In the genomic region with DNA sequence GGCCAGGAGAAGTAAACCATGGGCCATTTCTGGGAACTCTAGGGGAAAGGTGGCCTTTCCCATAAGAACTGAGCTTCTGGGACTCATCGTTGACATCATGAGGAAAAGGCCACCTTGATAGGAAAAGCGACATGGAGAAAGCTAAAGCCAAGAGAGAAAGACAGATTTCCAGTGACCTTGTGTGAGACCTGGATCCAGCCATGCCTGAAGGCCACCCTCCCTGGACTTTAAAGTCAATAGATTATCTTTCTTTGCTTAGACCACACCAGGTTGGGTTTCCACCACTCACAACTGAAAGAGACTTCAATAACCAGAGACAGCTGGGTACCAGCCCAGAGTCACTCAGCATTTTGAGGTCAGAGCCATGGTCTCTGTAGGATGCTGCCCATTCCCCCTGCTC, we compare ENCODE assay signal across 9 cellular contexts. TPM values are rescaled to one million over a fixed set of nuclear protein-coding genes. Genes with fewer than 3 reads are reported as not detected.
"Had no signal": no experiment of that assay in that cellular context is flagged by ENCODE, and none has a peak within 500 bp of the region (broad histone marks: within the 10 kb centered on the region; RNA-seq: fewer than 3 reads in every experiment).

No MANE protein-coding gene starts in this region.

- ATAC-seq: GM12878 had no signal

- FAIRE-seq: G401.6, GM12878, GM12891, GM12892, GM18507, GM19239 had no signal

- H3K4me3 ChIP-seq: GM12878 had no signal

- DNase-seq: GDM1, GF-D8 had no signal

RNA-seq across cellular contexts. Expression of a gene that starts 40.0 kb away (rescaled TPM):
- total RNA-seq: GM12878 had no signal
- polyA plus RNA-seq: GM12878 had no signal

RNA-seq across cellular contexts. Expression of a gene that starts 54.4 kb away (rescaled TPM):
- total RNA-seq: G401, GM12878 had no signal
- polyA plus RNA-seq: GM12878 had no signal
